In the genomic region with DNA sequence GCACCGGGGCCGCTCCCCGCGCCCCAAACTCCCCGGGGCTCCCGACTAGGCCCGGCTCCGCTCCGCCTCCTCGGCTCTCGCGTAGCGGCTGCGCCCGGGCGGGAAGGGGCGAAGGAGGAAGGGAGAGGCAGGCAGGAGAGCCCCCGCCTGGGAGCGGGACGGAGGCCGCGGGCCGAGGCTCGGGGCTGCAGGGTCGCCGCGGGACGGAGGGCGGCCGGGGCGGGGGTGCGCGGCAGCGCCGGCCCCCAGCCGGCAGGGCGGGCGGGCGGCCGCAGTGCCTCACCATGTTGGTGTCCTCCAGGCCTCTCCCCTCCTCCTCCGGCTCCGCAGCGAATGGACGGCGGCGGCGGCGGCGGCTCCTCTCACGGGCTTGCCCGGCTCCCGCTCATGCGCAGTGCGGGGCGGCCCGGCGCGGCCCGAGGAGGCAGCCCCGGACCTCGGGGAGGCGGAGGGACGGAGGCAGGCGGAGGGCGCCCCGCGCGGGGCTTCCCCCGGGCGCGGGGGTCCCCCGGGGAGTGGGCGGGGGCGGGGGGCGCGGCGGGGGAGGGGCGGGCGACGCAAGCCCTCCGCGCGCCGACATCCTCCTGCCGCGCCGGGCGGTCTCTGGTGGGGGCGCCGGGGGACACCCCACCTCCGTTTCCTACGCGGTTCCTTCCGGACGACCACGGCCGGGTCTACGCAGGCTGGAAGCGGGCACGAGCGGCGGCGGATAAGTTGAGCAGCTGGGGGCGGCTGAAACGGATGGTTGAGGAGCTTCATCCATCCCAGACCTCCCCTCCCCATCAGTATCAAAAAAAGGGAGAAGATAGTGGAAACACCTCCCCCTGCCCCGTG, we compare ENCODE assay signal across 8 cellular contexts. TPM values are rescaled to one million over a fixed set of nuclear protein-coding genes. Genes with fewer than 3 reads are reported as not detected.
DNase-seq lines count a peak whose midpoint lies in the region; ATAC-seq and TF ChIP-seq lines count a peak whose summit lies in the region.

A gene (minus strand): TSS at position 335 of the 834 bp plus-strand sequence. CDS start 49 bp downstream, at position 286.

- peaks cover 43% of the 10 kb centered on the region for H3K4me1 ChIP-seq in Karpas-422 (ENCODE audit: low read length)

- H3K27me3 ChIP-seq in Karpas-422 (ENCODE audit: low read length), result no peaks in the 10 kb centered on the region

- H3K36me3 ChIP-seq in Karpas-422 (ENCODE audit: insufficient read depth, low read length), result no peaks in the 10 kb centered on the region

- no peak for TF ChIP-seq CTCF in fibroblast of pulmonary artery (IDR thresholded peaks at IDR 0.05; ENCODE audit: low read length, missing control alignments)
- TF ChIP-seq CTCF in nephron (IDR thresholded peaks at IDR 0.05; ENCODE audit: unreplicated experiment in 3 of 3), result no peak

- peak within 1 kb of the TSS; percentile 75 for H3K27ac ChIP-seq in Karpas-422 (ENCODE audit: low read length)

- H3K9me3 ChIP-seq in Karpas-422 (ENCODE audit: low read length), result no peaks in the 10 kb centered on the region

- no peaks in the 10 kb centered on the region for H3K27me3 Mint-ChIP-seq in nephron (ENCODE audit: low read depth)

- ATAC-seq in GM21825 (IDR thresholded peaks at IDR 0.05; ENCODE audit: unreplicated experiment), result peak; percentile 80
- ATAC-seq in stimulated activated naive CD8-positive, alpha-beta T cell treated with anti-CD3 and anti-CD28 coated beads, Interleukin-15, Interleukin-2, amounts not matched to agents 100 U/mL and 50 U/mL, for 24 hours, result peak; percentile 94

- peaks cover 14% of the 10 kb centered on the region for H3K4me1 Mint-ChIP-seq in nephron

- H3K9me2 ChIP-seq in Karpas-422 (replicated peaks; ENCODE audit: insufficient read depth, low read length), result no peaks in the 10 kb centered on the region

- H2AFZ ChIP-seq in Karpas-422 (ENCODE audit: low read length), result peak within 1 kb of the TSS; percentile 72

- H3K36me3 Mint-ChIP-seq in nephron (ENCODE audit: low read depth), result no peaks in the 10 kb centered on the region

- H3K4me2 ChIP-seq in Karpas-422 (ENCODE audit: low read depth, low read length, poor library complexity, severe bottlenecking), result peak within 1 kb of the TSS; percentile 90

- no peaks in the 10 kb centered on the region for H3K9me3 Mint-ChIP-seq in nephron

- peak within 1 kb of the TSS; percentile 94 for H3K9ac ChIP-seq in Karpas-422 (ENCODE audit: low read length)

- H3K27ac Mint-ChIP-seq in nephron, result peak within 1 kb of the TSS; percentile 82 to 97 (median 94)

- peak; percentile 91 for DNase-seq in EH (ENCODE audit: low read depth)
- peak; percentile 97 for DNase-seq in Karpas-422
- DNase-seq in SHP77 (lab: John Stamatoyannopoulos, UW), result peak; percentile 49 to 77
- DNase-seq in activated T-helper 9 cell treated with anti-CD3 and anti-CD28 coated beads, Interleukin-2, amount 50 U/mL, for 16 hours (ENCODE audit: low read depth), result peak; percentile 87
- DNase-seq in fibroblast of pulmonary artery (ENCODE audit: low read depth), result peak; percentile 81
- DNase-seq in stimulated activated naive CD8-positive, alpha-beta T cell treated with anti-CD3 and anti-CD28 coated beads, Interleukin-15, Interleukin-2, amounts not matched to agents 100 U/mL and 50 U/mL, for 24 hours, result peak; percentile 92

- peaks cover 45% of the 10 kb centered on the region for H3K79me2 ChIP-seq in Karpas-422 (ENCODE audit: low read length)

- H3K4me3 Mint-ChIP-seq in nephron, result peak within 1 kb of the TSS; percentile 95 to 98 (median 98)

- peaks cover 12% of the 10 kb centered on the region; the same call in 1 of the 2 replicates for H4K20me1 ChIP-seq in Karpas-422 (ENCODE audit: insufficient read depth, low read depth, low read length)

- peak within 1 kb of the TSS; percentile 84 for H3K4me3 ChIP-seq in Karpas-422 (ENCODE audit: low read length)
- H3K4me3 ChIP-seq in fibroblast of pulmonary artery (replicated peaks; ENCODE audit: low read depth, low read length), result peak within 1 kb of the TSS; percentile 83

RNA-seq across cellular contexts. Expression of the gene that starts here (rescaled TPM):
- 24.1 and 70.1 TPM in 2 replicates for total RNA-seq in Karpas-422 (2014; rRNA removed; shearing (Covaris generic); ENCODE audit: low replicate concordance)

Comparison
In these comparisons a context has a peak if more than half of its experiments do, and no peak if none do; other contexts are left out.
1. Peak in every context shown above with its lines: DNase-seq, ATAC-seq, H3K4me3 ChIP-seq and H3K27ac ChIP-seq.